In the genomic region with DNA sequence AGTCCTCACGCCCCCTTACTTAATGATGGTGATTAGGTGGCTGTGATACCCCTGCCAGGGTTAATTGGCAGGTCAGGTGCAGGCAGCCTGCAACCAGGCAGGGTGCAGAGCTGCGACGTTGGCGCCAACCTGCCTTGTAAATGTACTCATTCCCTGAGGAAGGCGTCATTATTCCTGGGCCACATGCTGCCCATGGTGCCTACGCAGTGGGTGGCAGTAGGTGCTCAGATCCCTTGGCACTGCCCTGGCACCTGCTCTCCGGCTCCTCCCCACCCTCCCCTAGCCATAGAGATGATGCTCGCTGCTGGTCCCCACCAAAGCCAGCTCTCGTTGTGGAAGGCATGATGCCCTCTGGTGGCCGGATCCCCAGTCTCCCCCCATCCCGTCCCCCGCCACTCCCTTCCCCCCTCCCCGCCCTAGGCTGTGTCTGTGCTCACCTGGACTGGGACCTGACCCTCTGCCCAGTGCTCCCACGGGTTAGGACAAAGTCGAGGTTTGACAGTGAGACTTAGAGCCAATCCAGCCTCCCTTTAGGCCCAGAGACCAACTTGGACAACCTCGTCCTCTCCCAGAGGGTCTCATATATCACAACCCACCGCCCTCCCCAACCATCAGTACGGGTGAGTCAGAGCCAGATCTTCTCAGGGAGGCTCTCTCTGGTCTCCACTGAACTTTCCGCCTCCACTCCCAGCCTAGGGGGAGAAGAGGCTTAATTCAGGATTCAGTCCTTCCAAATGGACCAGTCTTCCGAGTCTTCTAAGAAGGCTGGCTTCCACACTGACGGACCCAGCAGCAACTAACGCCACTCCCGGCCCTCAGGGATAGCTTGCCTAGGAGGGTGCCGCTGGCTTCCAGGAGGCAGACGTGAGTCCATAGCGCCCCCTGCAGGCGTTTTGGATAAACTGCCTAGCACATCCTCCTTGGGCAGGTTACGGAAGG, we compare ENCODE assay signal across 8 cellular contexts. TPM values are rescaled to one million over a fixed set of nuclear protein-coding genes. Genes with fewer than 3 reads are reported as not detected.
A peak's percentile ranks its signal among the peaks of the same experiment; 100 is the strongest.
DNase-seq lines count a peak whose midpoint lies in the region; ATAC-seq and TF ChIP-seq lines count a peak whose summit lies in the region.

No MANE protein-coding gene starts in this region.

- TF ChIP-seq CTCF in GM20000 (IDR thresholded peaks at IDR 0.05; ENCODE audit: extremely low read depth, missing control alignments), result peak; percentile 89
- peak; percentile 78 to 97 (median 95) for TF ChIP-seq CTCF in prostate gland (IDR thresholded peaks at IDR 0.05)
- TF ChIP-seq CTCF in upper lobe of right lung (IDR thresholded peaks at IDR 0.05), result peak; percentile 86

- H3K9me3 ChIP-seq in prostate gland (no peaks in the 10 kb centered on the region), upper lobe of right lung (no peaks in the 10 kb centered on the region)

- H3K36me3 ChIP-seq in prostate gland (peaks cover 0 to 11% of the 10 kb centered on the region in 2 donors), upper lobe of right lung (peaks cover 30% of the 10 kb centered on the region)

- ATAC-seq in left cardiac atrium (peak; percentile 75 to 83), upper lobe of right lung (peak; percentile 92)

- TF ChIP-seq POLR2A in prostate gland (IDR thresholded peaks at IDR 0.05), result no peak

- H3K36me3 Mint-ChIP-seq in T-helper 1 cell treated with Interleukin-12 subunit alpha and Interleukin-12 subunit beta and Interleukin-4 antibody, amounts not matched to agents 30 μg/mL and 1 μg/mL, for 36 hours (ENCODE audit: low read depth), result peaks cover 12% of the 10 kb centered on the region

- 4% methylated on average over 28 of the region's 28 CpGs for WGBS in prostate gland

- H3K4me1 Mint-ChIP-seq in T-helper 1 cell treated with Interleukin-12 subunit alpha and Interleukin-12 subunit beta and Interleukin-4 antibody, amounts not matched to agents 30 μg/mL and 1 μg/mL, for 36 hours (ENCODE audit: low read depth), result peaks cover 16% of the 10 kb centered on the region

- DNase-seq in AG08395 (ENCODE audit: low spot score) (peak; percentile 79), GM20000 (ENCODE audit: low spot score) (peak; percentile 81), NCI-H1694 treated with DMSO at 0.1 percent for 48 hours (lab: John Stamatoyannopoulos, UW) (peak; percentile 96), amniotic stem cell (lab: John Stamatoyannopoulos, UW) (peak; percentile 47), left cardiac atrium (peak; percentile 93), prostate gland (ENCODE audit: low spot score) (peak; percentile 87), upper lobe of right lung (peak; percentile 93)

- peak overlapping the region; percentile 48 to 58 for H3K27ac ChIP-seq in prostate gland
- H3K27ac ChIP-seq in upper lobe of right lung, result peak overlapping the region; percentile 75

- intact Hi-C loops in left cardiac atrium (cut with DNase I), result loop anchor here (1.0 to 2.0 kb wide), 2 partner anchors 75 to 76 kb away; no protein-coding TSS in a partner anchor
- intact Hi-C loops in prostate gland (cut with DNase I), result loop anchor here (2.0 to 5.0 kb wide), 2 partner anchors 35 to 73 kb away; no protein-coding TSS in a partner anchor
- intact Hi-C loops in upper lobe of right lung (cut with DNase I), result loop anchor here (5.0 kb wide), 1 partner anchor 75 kb away; no protein-coding TSS in a partner anchor

- no peaks in the 10 kb centered on the region for H3K27me3 Mint-ChIP-seq in T-helper 1 cell treated with Interleukin-12 subunit alpha and Interleukin-12 subunit beta and Interleukin-4 antibody, amounts not matched to agents 30 μg/mL and 1 μg/mL, for 36 hours (ENCODE audit: low read depth)

- no peak overlapping the region for H3K4me3 ChIP-seq in prostate gland
- peak overlapping the region; percentile 11 for H3K4me3 ChIP-seq in upper lobe of right lung

- peak overlapping the region; percentile 24 for H3K27ac Mint-ChIP-seq in T-helper 1 cell treated with Interleukin-12 subunit alpha and Interleukin-12 subunit beta and Interleukin-4 antibody, amounts not matched to agents 30 μg/mL and 1 μg/mL, for 36 hours

- peaks cover 3% of the 10 kb centered on the region for H3K4me1 ChIP-seq in prostate gland (replicated peaks)
- H3K4me1 ChIP-seq in upper lobe of right lung, result peaks cover 21% of the 10 kb centered on the region

- H3K4me3 Mint-ChIP-seq in T-helper 1 cell treated with Interleukin-12 subunit alpha and Interleukin-12 subunit beta and Interleukin-4 antibody, amounts not matched to agents 30 μg/mL and 1 μg/mL, for 36 hours, result peak overlapping the region; percentile 15

- H3K27me3 ChIP-seq in prostate gland (replicated peaks; ENCODE audit: insufficient read depth) (no peaks in the 10 kb centered on the region), upper lobe of right lung (no peaks in the 10 kb centered on the region)

- no peaks in the 10 kb centered on the region for H3K9me3 Mint-ChIP-seq in T-helper 1 cell treated with Interleukin-12 subunit alpha and Interleukin-12 subunit beta and Interleukin-4 antibody, amounts not matched to agents 30 μg/mL and 1 μg/mL, for 36 hours

RNA-seq across cellular contexts. Expression of a gene that starts 5.7 kb away (rescaled TPM):
- 100 to 1,000 TPM; 143 to 156 TPM for total RNA-seq in left cardiac atrium
- 100 to 1,000 TPM; 111 to 236 TPM for total RNA-seq in prostate gland
- total RNA-seq in upper lobe of right lung, result 130 TPM

RNA-seq across cellular contexts. Expression of a gene that starts 6.2 kb away (rescaled TPM):
- total RNA-seq in left cardiac atrium (under 1 TPM; 0.15 to 0.21 TPM), prostate gland (1 to 10 TPM in 1 of 2 donors, under 1 TPM in 1; 0.14 to 1.6 TPM), upper lobe of right lung (0.43 TPM)

RNA-seq across cellular contexts. Expression of a gene that starts 27.1 kb away (rescaled TPM):
- total RNA-seq in left cardiac atrium (10 to 100 TPM; 65.8 to 78.6 TPM), prostate gland (10 to 100 TPM; 93.6 to 97.0 TPM), upper lobe of right lung (71.1 TPM)

RNA-seq across cellular contexts. Expression of a gene that starts 31.8 kb away (rescaled TPM):
- total RNA-seq in left cardiac atrium (10 to 100 TPM; 12.2 to 13.0 TPM), prostate gland (10 to 100 TPM; 26.6 to 48.0 TPM), upper lobe of right lung (44.7 TPM)

RNA-seq across cellular contexts. Expression of a gene that starts 39.8 kb away (rescaled TPM):
- total RNA-seq in left cardiac atrium (10 to 100 TPM; 33.3 to 39.1 TPM), prostate gland (100 to 1,000 TPM in 1 of 2 donors, 10 to 100 TPM in 1; 85.1 to 132 TPM), upper lobe of right lung (178 TPM)
